In genomic region chr10:5891009-5891408, GRCh38 we compare ENCODE assay signal across 1 cellular context.
TF ChIP-seq lines count a peak whose summit lies in the region.

No MANE protein-coding gene starts in this region.

TF ChIP-seq in liver, 16 proteins besides CTCF, POLR2A, EP300 and RAD21 (continued from another document):
- TF ChIP-seq ATF3 (IDR thresholded peaks at IDR 0.05) (no peak), SP1 (IDR thresholded peaks at IDR 0.05) (no peak)
